22 cellular contexts compared by ENCODE assay signal in the genomic region with DNA sequence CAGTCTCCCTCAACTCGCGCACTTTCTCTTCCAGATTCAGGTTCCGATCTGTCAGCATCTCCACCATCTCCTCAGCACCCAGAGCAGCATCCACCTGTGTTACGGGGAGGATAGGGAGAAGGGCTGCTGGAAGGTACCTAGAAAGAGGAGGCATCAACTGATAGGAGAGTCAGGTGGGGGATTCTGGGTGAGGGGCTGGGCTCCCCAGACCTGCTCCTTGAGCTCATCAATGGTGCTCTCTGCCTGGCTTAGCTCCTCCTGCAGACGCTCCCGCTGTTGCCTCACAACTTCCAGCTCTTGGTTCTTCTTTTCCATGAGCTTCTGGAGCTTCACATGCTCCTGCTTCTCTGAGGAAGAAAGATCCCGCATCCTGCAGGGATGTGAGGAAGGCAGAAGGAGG. TPM values are rescaled to one million over a fixed set of nuclear protein-coding genes. Genes with fewer than 3 reads are reported as not detected.
A peak's percentile ranks its signal among the peaks of the same experiment; 100 is the strongest.
DNase-seq lines count a peak whose midpoint lies in the region; ATAC-seq and TF ChIP-seq lines count a peak whose summit lies in the region.
"Had no signal": no experiment of that assay in that cellular context is flagged by ENCODE, and none has a peak within 500 bp of the region (broad histone marks: within the 10 kb centered on the region; RNA-seq: fewer than 3 reads in every experiment).

No MANE protein-coding gene starts in this region.

- H3K9me3 Mint-ChIP-seq in CD4-positive, CD25-positive, alpha-beta regulatory T cell, result no peaks in the 10 kb centered on the region
- H3K9me3 Mint-ChIP-seq in endothelial cell (ENCODE audit: unreplicated experiment), result no peaks in the 10 kb centered on the region
- H3K9me3 Mint-ChIP-seq: CD8-positive, alpha-beta memory T cell had no signal

- H3K79me2 ChIP-seq in osteoblast (ENCODE audit: insufficient read depth, low read length), result peaks cover 30% of the 10 kb centered on the region

- DNase-seq in CD4-positive, CD25-positive, alpha-beta regulatory T cell, result no peak
- DNase-seq in Panc1 (ENCODE audit: low read depth, low spot score), result no peak
- no peak for DNase-seq in endothelial cell (ENCODE audit: low spot score)
- DNase-seq in osteoblast (ENCODE audit: insufficient read length, low spot score, missing footprints), result peak; percentile 10
- DNase-seq in NCI-H2227 (lab: John Stamatoyannopoulos, UW; ENCODE audit: unreplicated experiment), result no peak
- no peak for DNase-seq in upper lobe of right lung
- DNase-seq in RKO (ENCODE audit: low spot score), result no peak
- DNase-seq: AML-193; CD4-positive, alpha-beta memory T cell; CD8-positive, alpha-beta memory T cell; COR-L47; DMS53; DMS79; DND-41; EL; GDM1 had no signal

- no peak overlapping the region for H3K4me3 ChIP-seq in CD4-positive, CD25-positive, alpha-beta regulatory T cell (ENCODE audit: low read depth, low read length)
- H3K4me3 ChIP-seq in Panc1 (ENCODE audit: low read depth in 2 of 2, low read length in 2 of 2) (no peak overlapping the region), osteoblast (ENCODE audit: insufficient read depth, low read length) (no peak overlapping the region), upper lobe of right lung (no peak overlapping the region)
- H3K4me3 ChIP-seq: A549; BLaER1 treated with 17β-estradiol and CSF1 and Interleukin-3, amounts not matched to agents 10 nM and 100 nM had no signal

- TSS peak; percentile 83 for BruUV-seq in Panc1 (replicated peaks; lab: Mats Ljungman, UMichigan)

- no peak overlapping the region for H3K27ac ChIP-seq in CD4-positive, CD25-positive, alpha-beta regulatory T cell (ENCODE audit: insufficient read depth, low read length, poor library complexity, severe bottlenecking)
- H3K27ac ChIP-seq in Panc1 (ENCODE audit: low read length) (no peak overlapping the region), osteoblast (ENCODE audit: low read depth, low read length) (no peak overlapping the region), upper lobe of right lung (no peak overlapping the region)
- H3K27ac ChIP-seq: 22Rv1; A549; BLaER1 treated with 17β-estradiol and CSF1 and Interleukin-3, amounts not matched to agents 10 nM and 100 nM; C4-2B had no signal

- ATAC-seq in CD4-positive, CD25-positive, alpha-beta regulatory T cell (ENCODE audit: low read depth in 2 of 2), result no peak
- ATAC-seq in Panc1 (no peak), upper lobe of right lung (no peak)
- ATAC-seq: A549 had no signal

- intact Hi-C loops in Panc1 (cut with micrococcal nuclease; ENCODE audit: unreplicated experiment) (no loop called here), upper lobe of right lung (cut with DNase I) (no loop called here)

- in situ Hi-C loops in Panc1 (cut with HindIII; ENCODE audit: low pct_unique_long_range_greater_than_20kb, low sequenced_read_pairs), result no loop called here

- no peaks in the 10 kb centered on the region for H3K9me3 ChIP-seq in CD4-positive, CD25-positive, alpha-beta regulatory T cell (ENCODE audit: control insufficient read depth in 2 of 2, low read length in 2 of 2)
- no peaks in the 10 kb centered on the region for H3K9me3 ChIP-seq in Panc1 (ENCODE audit: control insufficient read depth, insufficient read depth, low read depth, low read length)
- no peaks in the 10 kb centered on the region for H3K9me3 ChIP-seq in osteoblast (ENCODE audit: low read depth, low read length)
- H3K9me3 ChIP-seq in upper lobe of right lung, result no peaks in the 10 kb centered on the region
- H3K9me3 ChIP-seq: A549; BLaER1 treated with 17β-estradiol and CSF1 and Interleukin-3, amounts not matched to agents 10 nM and 100 nM had no signal

- no peak overlapping the region for H3K4me3 Mint-ChIP-seq in CD4-positive, CD25-positive, alpha-beta regulatory T cell
- peak overlapping the region; percentile 72 for H3K4me3 Mint-ChIP-seq in endothelial cell (ENCODE audit: unreplicated experiment)
- H3K4me3 Mint-ChIP-seq: B cell; CD4-positive, alpha-beta memory T cell; CD8-positive, alpha-beta memory T cell had no signal

- CTCF ChIA-PET in Panc1 (lab: Charles Lee), result no interaction called here

- H3K4me1 Mint-ChIP-seq in CD4-positive, CD25-positive, alpha-beta regulatory T cell, result peaks cover 0 to 7% (median 5%) of the 10 kb centered on the region in 4 donors
- peaks cover 26% of the 10 kb centered on the region for H3K4me1 Mint-ChIP-seq in endothelial cell (ENCODE audit: unreplicated experiment)
- H3K4me1 Mint-ChIP-seq: B cell had no signal

- H3K4me2 ChIP-seq in osteoblast (ENCODE audit: insufficient read depth, low read length), result no peak overlapping the region
- H3K4me2 ChIP-seq: A549; BLaER1 treated with 17β-estradiol and CSF1 and Interleukin-3, amounts not matched to agents 10 nM and 100 nM had no signal

- no peaks in the 10 kb centered on the region for H3K27me3 ChIP-seq in CD4-positive, CD25-positive, alpha-beta regulatory T cell (ENCODE audit: control insufficient read depth, insufficient read depth, low read length)
- H3K27me3 ChIP-seq in Panc1 (ENCODE audit: control insufficient read depth, insufficient read depth, low read length) (no peaks in the 10 kb centered on the region), osteoblast (ENCODE audit: insufficient read depth, low read length) (no peaks in the 10 kb centered on the region), upper lobe of right lung (no peaks in the 10 kb centered on the region)
- H3K27me3 ChIP-seq: BLaER1 treated with 17β-estradiol and CSF1 and Interleukin-3, amounts not matched to agents 10 nM and 100 nM had no signal

- no peaks in the 10 kb centered on the region for H3K27me3 Mint-ChIP-seq in CD4-positive, CD25-positive, alpha-beta regulatory T cell
- peaks cover 10% of the 10 kb centered on the region for H3K27me3 Mint-ChIP-seq in endothelial cell (ENCODE audit: unreplicated experiment)
- H3K27me3 Mint-ChIP-seq: B cell; CD4-positive, alpha-beta memory T cell had no signal

- H3K36me3 ChIP-seq in CD4-positive, CD25-positive, alpha-beta regulatory T cell (ENCODE audit: control insufficient read depth, insufficient read depth, low read length), result peaks cover 63% of the 10 kb centered on the region
- H3K36me3 ChIP-seq in Panc1 (ENCODE audit: control insufficient read depth, insufficient read depth, low read length) (peaks cover 18% of the 10 kb centered on the region; the same call in 1 of the 2 replicates), osteoblast (ENCODE audit: insufficient read depth, low read length) (peaks cover 68% of the 10 kb centered on the region), upper lobe of right lung (peaks cover 69% of the 10 kb centered on the region)

- H3K4me1 ChIP-seq in CD4-positive, CD25-positive, alpha-beta regulatory T cell (ENCODE audit: control insufficient read depth, insufficient read depth, low read length, poor library complexity, severe bottlenecking), result no peaks in the 10 kb centered on the region
- H3K4me1 ChIP-seq in Panc1 (ENCODE audit: control insufficient read depth, insufficient read depth, low read length) (no peaks in the 10 kb centered on the region), osteoblast (ENCODE audit: insufficient read depth, low read length) (peaks cover 6% of the 10 kb centered on the region), upper lobe of right lung (no peaks in the 10 kb centered on the region)

- H2AFZ ChIP-seq in osteoblast (ENCODE audit: low read length), result no peak overlapping the region

- TF ChIP-seq CTCF in Panc1 (IDR thresholded peaks at IDR 0.05) (no peak), endothelial cell (IDR thresholded peaks at IDR 0.05; ENCODE audit: unreplicated experiment) (no peak), osteoblast (IDR thresholded peaks at IDR 0.05; ENCODE audit: extremely low read depth, low read depth, low read length) (no peak), upper lobe of right lung (IDR thresholded peaks at IDR 0.05) (no peak)

- H3K36me3 Mint-ChIP-seq in CD4-positive, CD25-positive, alpha-beta regulatory T cell, result peaks cover 70% of the 10 kb centered on the region
- peaks cover 74% of the 10 kb centered on the region for H3K36me3 Mint-ChIP-seq in endothelial cell (ENCODE audit: low read depth, unreplicated experiment)

- H3K27ac Mint-ChIP-seq in CD4-positive, CD25-positive, alpha-beta regulatory T cell, result peak overlapping the region in 2 of 3 donors; percentile 48 to 69
- H3K27ac Mint-ChIP-seq in endothelial cell (ENCODE audit: unreplicated experiment), result no peak overlapping the region
- H3K27ac Mint-ChIP-seq: B cell had no signal

- peaks cover 13% of the 10 kb centered on the region for H4K20me1 ChIP-seq in osteoblast (ENCODE audit: insufficient read depth, low read length)

- POLR2A ChIA-PET in Panc1 (lab: Charles Lee), result no interaction called here

RNA-seq across cellular contexts. Expression of gene DCTN1, which starts 10.1 kb away (rescaled TPM):
- 83.5 TPM for total RNA-seq in CD4-positive, CD25-positive, alpha-beta regulatory T cell
- 10 to 100 TPM; 42.9 to 58.9 (median 47.0) TPM for polyA plus RNA-seq in CD4-positive, CD25-positive, alpha-beta regulatory T cell
- total RNA-seq in Panc1 (2021; ENCODE audit: unreplicated experiment) (190 TPM), endothelial cell (ENCODE audit: unreplicated experiment) (244 TPM), osteoblast (135 and 177 TPM in 2 replicates), upper lobe of right lung (140 TPM)
- 225 TPM for polyA plus RNA-seq in Panc1 (2012; ENCODE audit: insufficient read length)

RNA-seq across cellular contexts. Expression of gene SLC4A5, which starts 26.8 kb away (rescaled TPM):
- 12.7 TPM for total RNA-seq in CD4-positive, CD25-positive, alpha-beta regulatory T cell
- polyA plus RNA-seq in CD4-positive, CD25-positive, alpha-beta regulatory T cell, result under 1 TPM; 0.30 to 0.93 (median 0.62) TPM
- total RNA-seq in Panc1 (2021; ENCODE audit: unreplicated experiment) (1.2 TPM), endothelial cell (ENCODE audit: unreplicated experiment) (4.2 TPM), osteoblast (0.36 and 2.7 TPM in 2 replicates), upper lobe of right lung (3.2 TPM)
- 0.39 TPM for polyA plus RNA-seq in Panc1 (2012; ENCODE audit: insufficient read length)
- total RNA-seq: G401 had no signal

RNA-seq across cellular contexts. Expression of gene C2orf81, which starts 51.4 kb away (rescaled TPM):
- total RNA-seq in CD4-positive, CD25-positive, alpha-beta regulatory T cell, result 1.1 TPM
- 1 to 10 TPM; 1.2 to 3.9 (median 2.3) TPM for polyA plus RNA-seq in CD4-positive, CD25-positive, alpha-beta regulatory T cell
- total RNA-seq in Panc1 (2021; ENCODE audit: unreplicated experiment) (3.9 TPM), endothelial cell (ENCODE audit: unreplicated experiment) (5.0 TPM), osteoblast (0.72 and 1.5 TPM in 2 replicates), upper lobe of right lung (2.1 TPM)
- 5.6 TPM for polyA plus RNA-seq in Panc1 (2012; ENCODE audit: insufficient read length)

RNA-seq across cellular contexts. Expression of gene WDR54, which starts 51.6 kb away (rescaled TPM):
- 18.4 TPM for total RNA-seq in CD4-positive, CD25-positive, alpha-beta regulatory T cell
- polyA plus RNA-seq in CD4-positive, CD25-positive, alpha-beta regulatory T cell, result 10 to 100 TPM; 49.4 to 84.3 (median 59.2) TPM
- total RNA-seq in Panc1 (2021; ENCODE audit: unreplicated experiment) (27.7 TPM), endothelial cell (ENCODE audit: unreplicated experiment) (34.1 TPM), osteoblast (21.2 and 23.9 TPM in 2 replicates), upper lobe of right lung (8.4 TPM)
- polyA plus RNA-seq in Panc1 (2012; ENCODE audit: insufficient read length), result 46.7 TPM
